8 cellular contexts compared by ENCODE assay signal in the genomic region with DNA sequence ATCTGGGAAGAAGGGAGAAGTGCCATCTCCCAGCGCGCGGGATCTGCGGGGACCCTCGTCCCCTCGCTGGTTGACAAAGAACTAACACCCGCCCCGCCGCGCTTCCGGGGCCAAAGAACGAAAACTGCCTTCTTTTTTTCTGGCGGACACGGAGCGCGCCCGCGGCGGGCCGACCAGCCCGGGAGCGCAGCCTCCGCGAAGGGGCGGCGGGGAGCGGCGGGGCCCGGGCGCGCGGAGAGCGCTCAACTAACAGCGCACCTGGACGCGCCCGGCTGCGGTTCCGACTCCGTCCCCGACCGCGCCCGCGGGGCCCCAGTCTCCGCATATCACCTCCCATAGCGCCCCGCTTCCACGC. TPM values are rescaled to one million over a fixed set of nuclear protein-coding genes. Genes with fewer than 3 reads are reported as not detected.
DNase-seq lines count a peak whose midpoint lies in the region; ATAC-seq and TF ChIP-seq lines count a peak whose summit lies in the region.

No MANE protein-coding gene starts in this region.

- peaks cover 53% of the 10 kb centered on the region for H3K79me2 ChIP-seq in PC-3 (ENCODE audit: low read length)

- H3K27me3 ChIP-seq in BLaER1 (no peaks in the 10 kb centered on the region), PC-3 (ENCODE audit: low read length) (no peaks in the 10 kb centered on the region), esophagus muscularis mucosa (peaks cover 0 to 23% (median 8%) of the 10 kb centered on the region in 4 donors), neuronal stem cell (ENCODE audit: control insufficient read depth in 3 of 3, insufficient read depth in 3 of 3, low read depth in 1 of 3, low read length in 3 of 3) (peaks cover 2 to 84% (median 25%) of the 10 kb centered on the region in 3 experiments)

- H4K20me1 ChIP-seq in BLaER1 (peaks cover 42% of the 10 kb centered on the region), PC-3 (ENCODE audit: low read length) (peaks cover 21% of the 10 kb centered on the region; the same call in 1 of the 2 replicates)

- WGBS in esophagus muscularis mucosa, result 6% methylated on average over 14 of the region's 49 CpGs
- WGBS in neuronal stem cell (ENCODE audit: extremely low coverage in 2 of 2, insufficient read length in 2 of 2, insufficient replicate concordance in 1 of 2), 2 donors, result no CpG with 5 or more reads among the region's 49 CpGs

- H3K4me1 ChIP-seq in BLaER1 (peaks cover 86% of the 10 kb centered on the region), PC-3 (ENCODE audit: insufficient read depth, low read length) (peaks cover 26% of the 10 kb centered on the region), esophagus muscularis mucosa (peaks cover 24 to 42% (median 34%) of the 10 kb centered on the region in 4 donors), neuronal stem cell (ENCODE audit: control insufficient read depth in 2 of 2, insufficient read depth in 1 of 2, low read depth in 1 of 2, low read length in 2 of 2) (peaks cover 0 to 10% of the 10 kb centered on the region in 2 donors)

- peak overlapping the region; percentile 76 for H3K18ac ChIP-seq in neuronal stem cell (ENCODE audit: low read length)

- peak overlapping the region; percentile 44 for H3K23ac ChIP-seq in neuronal stem cell (ENCODE audit: low read depth, low read length, poor library complexity)

- no peak overlapping the region for H4K8ac ChIP-seq in neuronal stem cell (ENCODE audit: low read depth, low read length)

- H3K79me1 ChIP-seq in neuronal stem cell (ENCODE audit: low read depth, low read length), result no peaks in the 10 kb centered on the region

- H2BK120ac ChIP-seq in neuronal stem cell (ENCODE audit: low read depth, low read length), result peak overlapping the region; percentile 64

- no peak for TF ChIP-seq EP300 in esophagus muscularis mucosa (IDR thresholded peaks at IDR 0.05)

- H2AFZ ChIP-seq in PC-3 (ENCODE audit: low read length) (peak overlapping the region; percentile 81), neuronal stem cell (ENCODE audit: low read length) (peak overlapping the region; percentile 94)

- peak overlapping the region; percentile 96 for H3K9ac ChIP-seq in BLaER1
- H3K9ac ChIP-seq in PC-3 (ENCODE audit: low read length), result peak overlapping the region; percentile 91
- H3K9ac ChIP-seq in neuronal stem cell (ENCODE audit: low read depth, low read length, poor library complexity), result peak overlapping the region; percentile 64

- no peak overlapping the region for H4K91ac ChIP-seq in neuronal stem cell (ENCODE audit: low read depth, low read length, poor library complexity)

- no peaks in the 10 kb centered on the region for H3F3A ChIP-seq in PC-3 (ENCODE audit: low read length, unreplicated experiment)

- no peaks in the 10 kb centered on the region for H3K9me3 ChIP-seq in BLaER1
- no peaks in the 10 kb centered on the region for H3K9me3 ChIP-seq in PC-3 (ENCODE audit: low read length)
- no peaks in the 10 kb centered on the region for H3K9me3 ChIP-seq in esophagus muscularis mucosa
- H3K9me3 ChIP-seq in neuronal stem cell (replicated peaks in 1 of 2; ENCODE audit: control insufficient read depth in 2 of 2, insufficient read depth in 1 of 2, low read depth in 1 of 2, low read length in 2 of 2), result no peaks in the 10 kb centered on the region

- TF ChIP-seq CTCF in PC-3 (conservative IDR thresholded peaks at IDR 0.05; ENCODE audit: low read depth, low read length), result no peak
- TF ChIP-seq CTCF in esophagus muscularis mucosa (IDR thresholded peaks at IDR 0.05), result no peak

- peak overlapping the region; percentile 83 for H2BK15ac ChIP-seq in neuronal stem cell (ENCODE audit: low read length)

- CTCF ChIA-PET in PC-3 (lab: Charles Lee), result no interaction called here

- DNase-seq in PC-3 (no peak), esophagus muscularis mucosa (ENCODE audit: extremely low spot score) (no peak), neuronal stem cell (ENCODE audit: low spot score) (no peak), NCI-H2029 treated with DMSO at 0.1 percent for 48 hours (lab: John Stamatoyannopoulos, UW) (no peak)
- DNase-seq in stimulated activated CD4-positive, alpha-beta T cell treated with anti-CD3 and anti-CD28 coated beads, Interleukin-4, amount 100 ng/mL, for 1 hour, result no peak

- H3K4ac ChIP-seq in neuronal stem cell (ENCODE audit: low read length), result no peak overlapping the region

- no peaks in the 10 kb centered on the region for H3K9me2 ChIP-seq in PC-3 (replicated peaks; ENCODE audit: low read length)

- peaks cover 12% of the 10 kb centered on the region; the same call in 1 of the 2 replicates for H3K36me3 ChIP-seq in BLaER1
- no peaks in the 10 kb centered on the region for H3K36me3 ChIP-seq in PC-3 (ENCODE audit: low read depth, low read length)
- H3K36me3 ChIP-seq in esophagus muscularis mucosa, result no peaks in the 10 kb centered on the region
- no peaks in the 10 kb centered on the region for H3K36me3 ChIP-seq in neuronal stem cell (replicated peaks in 1 of 2; ENCODE audit: control insufficient read depth in 2 of 2, insufficient read depth in 2 of 2, low read length in 2 of 2)

- H2AK5ac ChIP-seq in neuronal stem cell (ENCODE audit: low read depth, low read length), result no peak overlapping the region

- intact Hi-C loops in PC-3 (cut with micrococcal nuclease) (no loop called here), esophagus muscularis mucosa (cut with DNase I) (no loop called here)

- H3K4me2 ChIP-seq in BLaER1, result peak overlapping the region; percentile 96
- H3K4me2 ChIP-seq in PC-3 (ENCODE audit: low read length), result peak overlapping the region; percentile 98
- H3K4me2 ChIP-seq in neuronal stem cell (ENCODE audit: insufficient read depth, low read length, poor library complexity, severe bottlenecking), result peak overlapping the region; percentile 80

- H2BK5ac ChIP-seq in neuronal stem cell (ENCODE audit: low read length), result no peak overlapping the region

- H3K4me3 ChIP-seq in BLaER1 (peak overlapping the region; percentile 94), PC-3 (ENCODE audit: low read length) (peak overlapping the region; percentile 95), esophagus muscularis mucosa (peak overlapping the region; percentile 76 to 91 (median 82)), neuronal stem cell (ENCODE audit: low read length in 2 of 2) (peak overlapping the region; percentile 47 to 91)

- H3K14ac ChIP-seq in neuronal stem cell (ENCODE audit: low read length), result no peak overlapping the region

- no peak overlapping the region for H2BK12ac ChIP-seq in neuronal stem cell (ENCODE audit: low read length)

- H3K27ac ChIP-seq in BLaER1 (peak overlapping the region; percentile 97), PC-3 (ENCODE audit: low read length) (peak overlapping the region; percentile 47), esophagus muscularis mucosa (replicated peaks in 1 of 4) (peak overlapping the region; percentile 77 to 86 (median 81)), neuronal stem cell (replicated peaks; ENCODE audit: low read length) (no peak overlapping the region)

- no TSS peak for BruUV-seq in PC-3 (replicated peaks; lab: Mats Ljungman, UMichigan)

- ATAC-seq in GM21786 (IDR thresholded peaks at IDR 0.05; ENCODE audit: unreplicated experiment) (peak; percentile 2), PC-3 (peak; percentile 13), GM18520 (IDR thresholded peaks at IDR 0.05; ENCODE audit: unreplicated experiment) (no peak)

- no peak for TF ChIP-seq POLR2A in esophagus muscularis mucosa (IDR thresholded peaks at IDR 0.05; ENCODE audit: low read depth)

- POLR2A ChIA-PET in PC-3 (lab: Charles Lee; ENCODE audit: unreplicated experiment), result no interaction called here

RNA-seq across cellular contexts. Expression of a gene that starts 0.4 kb away (rescaled TPM):
- total RNA-seq in PC-3 (2014; rRNA removed) (28.2 and 48.7 TPM in 2 replicates), esophagus muscularis mucosa (10 to 100 TPM; 40.7 to 86.8 (median 83.4) TPM)
- 24.2 TPM for polyA plus RNA-seq in neuronal stem cell (2013, experiment 1 of 2)
- polyA plus RNA-seq in neuronal stem cell (2013, experiment 2 of 2), result 22.2 TPM
